Comparison of ENCODE assay signal across 1 cellular context in the genomic region with DNA sequence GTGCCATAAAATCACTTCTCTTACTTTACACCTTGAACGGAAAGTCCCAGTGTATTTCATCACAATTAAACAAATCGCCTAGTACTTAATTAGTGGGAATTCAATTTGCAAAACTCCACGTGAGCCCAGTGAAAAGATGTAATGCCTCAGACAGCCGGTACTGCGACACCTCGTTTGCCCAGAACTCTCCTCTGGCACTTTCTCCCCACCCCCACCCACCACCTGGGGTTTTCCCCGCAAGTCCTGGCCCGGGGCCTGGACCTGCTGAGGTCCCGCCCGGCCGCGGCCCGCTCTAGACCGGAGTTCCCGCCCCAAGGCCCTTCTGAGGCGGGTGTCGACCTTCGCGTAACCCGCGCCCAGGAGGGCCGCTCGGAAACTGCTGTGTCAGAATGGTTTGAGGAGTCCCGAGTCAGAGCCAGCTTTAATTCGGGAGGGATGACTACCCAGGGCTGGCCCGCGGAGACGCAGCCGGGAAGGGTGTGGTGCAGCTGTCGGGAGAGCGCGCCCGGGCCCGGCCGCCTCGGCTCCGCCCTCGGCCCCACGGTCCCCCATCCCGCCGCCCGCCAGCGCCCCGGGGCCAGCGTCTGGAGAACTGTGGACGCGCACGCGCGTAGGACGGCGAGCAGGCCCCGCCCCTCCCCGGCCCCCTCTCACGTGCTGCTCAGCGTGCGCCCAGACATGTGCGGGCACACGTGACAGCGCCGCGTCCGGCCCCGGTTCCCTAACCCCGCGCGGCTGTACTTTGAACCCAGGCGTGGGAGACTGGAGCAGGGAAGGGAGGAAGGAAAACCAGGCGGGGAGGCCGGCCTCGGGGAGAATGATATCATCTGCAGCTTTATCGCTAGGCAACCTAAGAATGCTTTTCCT.
TF ChIP-seq lines count a peak whose summit lies in the region.

No MANE protein-coding gene starts in this region.

TF ChIP-seq in K562, 482 proteins besides CTCF, POLR2A, EP300 and RAD21 (continued from another document and continues in another):
- TF ChIP-seq, protein P1, sequence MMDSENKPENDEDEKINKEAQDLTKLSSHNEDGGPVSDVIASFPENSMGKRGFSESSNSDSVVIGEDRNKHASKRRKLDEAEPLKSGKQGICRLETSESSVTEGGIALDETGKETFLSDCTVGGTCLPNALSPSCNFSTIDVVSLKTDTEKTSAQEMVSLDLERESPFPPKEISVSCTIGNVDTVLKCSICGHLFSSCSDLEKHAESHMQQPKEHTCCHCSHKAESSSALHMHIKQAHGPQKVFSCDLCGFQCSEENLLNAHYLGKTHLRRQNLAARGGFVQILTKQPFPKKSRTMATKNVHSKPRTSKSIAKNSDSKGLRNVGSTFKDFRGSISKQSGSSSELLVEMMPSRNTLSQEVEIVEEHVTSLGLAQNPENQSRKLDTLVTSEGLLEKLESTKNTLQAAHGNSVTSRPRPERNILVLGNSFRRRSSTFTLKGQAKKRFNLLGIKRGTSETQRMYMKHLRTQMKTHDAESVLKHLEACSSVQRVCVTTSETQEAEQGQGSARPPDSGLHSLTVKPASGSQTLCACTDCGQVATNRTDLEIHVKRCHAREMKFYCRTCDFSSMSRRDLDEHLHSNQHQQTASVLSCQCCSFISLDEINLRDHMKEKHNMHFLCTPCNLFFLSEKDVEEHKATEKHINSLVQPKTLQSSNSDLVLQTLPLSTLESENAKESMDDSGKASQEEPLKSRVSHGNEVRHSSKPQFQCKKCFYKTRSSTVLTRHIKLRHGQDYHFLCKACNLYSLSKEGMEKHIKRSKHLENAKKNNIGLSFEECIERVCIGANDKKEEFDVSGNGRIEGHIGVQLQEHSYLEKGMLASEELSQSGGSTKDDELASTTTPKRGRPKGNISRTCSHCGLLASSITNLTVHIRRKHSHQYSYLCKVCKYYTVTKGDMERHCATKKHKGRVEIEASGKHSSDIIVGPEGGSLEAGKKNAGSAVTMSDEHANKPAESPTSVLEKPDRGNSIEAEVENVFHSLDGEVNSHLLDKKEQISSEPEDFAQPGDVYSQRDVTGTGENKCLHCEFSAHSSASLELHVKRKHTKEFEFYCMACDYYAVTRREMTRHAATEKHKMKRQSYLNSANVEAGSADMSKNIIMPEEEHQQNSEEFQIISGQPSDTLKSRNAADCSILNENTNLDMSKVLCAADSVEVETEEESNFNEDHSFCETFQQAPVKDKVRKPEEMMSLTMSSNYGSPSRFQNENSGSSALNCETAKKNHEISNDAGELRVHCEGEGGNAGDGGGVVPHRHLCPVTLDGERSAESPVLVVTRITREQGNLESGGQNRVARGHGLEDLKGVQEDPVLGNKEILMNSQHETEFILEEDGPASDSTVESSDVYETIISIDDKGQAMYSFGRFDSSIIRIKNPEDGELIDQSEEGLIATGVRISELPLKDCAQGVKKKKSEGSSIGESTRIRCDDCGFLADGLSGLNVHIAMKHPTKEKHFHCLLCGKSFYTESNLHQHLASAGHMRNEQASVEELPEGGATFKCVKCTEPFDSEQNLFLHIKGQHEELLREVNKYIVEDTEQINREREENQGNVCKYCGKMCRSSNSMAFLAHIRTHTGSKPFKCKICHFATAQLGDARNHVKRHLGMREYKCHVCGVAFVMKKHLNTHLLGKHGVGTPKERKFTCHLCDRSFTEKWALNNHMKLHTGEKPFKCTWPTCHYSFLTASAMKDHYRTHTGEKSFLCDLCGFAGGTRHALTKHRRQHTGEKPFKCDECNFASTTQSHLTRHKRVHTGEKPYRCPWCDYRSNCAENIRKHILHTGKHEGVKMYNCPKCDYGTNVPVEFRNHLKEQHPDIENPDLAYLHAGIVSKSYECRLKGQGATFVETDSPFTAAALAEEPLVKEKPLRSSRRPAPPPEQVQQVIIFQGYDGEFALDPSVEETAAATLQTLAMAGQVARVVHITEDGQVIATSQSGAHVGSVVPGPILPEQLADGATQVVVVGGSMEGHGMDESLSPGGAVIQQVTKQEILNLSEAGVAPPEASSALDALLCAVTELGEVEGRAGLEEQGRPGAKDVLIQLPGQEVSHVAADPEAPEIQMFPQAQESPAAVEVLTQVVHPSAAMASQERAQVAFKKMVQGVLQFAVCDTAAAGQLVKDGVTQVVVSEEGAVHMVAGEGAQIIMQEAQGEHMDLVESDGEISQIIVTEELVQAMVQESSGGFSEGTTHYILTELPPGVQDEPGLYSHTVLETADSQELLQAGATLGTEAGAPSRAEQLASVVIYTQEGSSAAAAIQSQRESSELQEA (IDR thresholded peaks at IDR 0.05; ENCODE audit: low read depth), result no peak
- TF ChIP-seq SMAD4 (CRISPR knock-in tag; conservative IDR thresholded peaks at IDR 0.05) (peak; percentile 43; the same call in 1 of the 2 replicates), KAT2B (IDR thresholded peaks at IDR 0.05; ENCODE audit: low read depth, low read length) (no peak), KLF16 (IDR thresholded peaks at IDR 0.05) (no peak), MAFK (IDR thresholded peaks at IDR 0.05; ENCODE audit: low read length) (peak; percentile 56; the same call in 1 of the 2 replicates), ZNF316 (IDR thresholded peaks at IDR 0.05) (peak; percentile 92), TEAD4 (IDR thresholded peaks at IDR 0.05; ENCODE audit: low read length) (peak; percentile 10; the same call in 1 of the 2 replicates), TEAD4 (CRISPR knock-in tag; IDR thresholded peaks at IDR 0.05; ENCODE audit: borderline replicate concordance) (peak; percentile 86; the same call in 1 of the 2 replicates), MAFG (tag; conservative IDR thresholded peaks at IDR 0.05) (peak; percentile 72), SMARCE1 (IDR thresholded peaks at IDR 0.05) (peak; percentile 31; the same call in 1 of the 2 replicates), RFX1 (IDR thresholded peaks at IDR 0.05) (peak; percentile 83), GABPA (tag; conservative IDR thresholded peaks at IDR 0.05; ENCODE audit: low read depth) (no peak), ZNF589 (CRISPR knock-in tag; IDR thresholded peaks at IDR 0.05; ENCODE audit: low read depth) (no peak), ZNF431 (CRISPR knock-in tag; IDR thresholded peaks at IDR 0.05) (peak; percentile 57; the same call in 1 of the 2 replicates), ZNF561 (CRISPR knock-in tag; conservative IDR thresholded peaks at IDR 0.05) (no peak), CHD4 (IDR thresholded peaks at IDR 0.05; ENCODE audit: insufficient read depth, insufficient replicate concordance, low read depth, low read length, poor library complexity, severe bottlenecking) (no peak)
- TF ChIP-seq, protein P2, sequence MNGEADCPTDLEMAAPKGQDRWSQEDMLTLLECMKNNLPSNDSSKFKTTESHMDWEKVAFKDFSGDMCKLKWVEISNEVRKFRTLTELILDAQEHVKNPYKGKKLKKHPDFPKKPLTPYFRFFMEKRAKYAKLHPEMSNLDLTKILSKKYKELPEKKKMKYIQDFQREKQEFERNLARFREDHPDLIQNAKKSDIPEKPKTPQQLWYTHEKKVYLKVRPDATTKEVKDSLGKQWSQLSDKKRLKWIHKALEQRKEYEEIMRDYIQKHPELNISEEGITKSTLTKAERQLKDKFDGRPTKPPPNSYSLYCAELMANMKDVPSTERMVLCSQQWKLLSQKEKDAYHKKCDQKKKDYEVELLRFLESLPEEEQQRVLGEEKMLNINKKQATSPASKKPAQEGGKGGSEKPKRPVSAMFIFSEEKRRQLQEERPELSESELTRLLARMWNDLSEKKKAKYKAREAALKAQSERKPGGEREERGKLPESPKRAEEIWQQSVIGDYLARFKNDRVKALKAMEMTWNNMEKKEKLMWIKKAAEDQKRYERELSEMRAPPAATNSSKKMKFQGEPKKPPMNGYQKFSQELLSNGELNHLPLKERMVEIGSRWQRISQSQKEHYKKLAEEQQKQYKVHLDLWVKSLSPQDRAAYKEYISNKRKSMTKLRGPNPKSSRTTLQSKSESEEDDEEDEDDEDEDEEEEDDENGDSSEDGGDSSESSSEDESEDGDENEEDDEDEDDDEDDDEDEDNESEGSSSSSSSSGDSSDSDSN (IDR thresholded peaks at IDR 0.05; ENCODE audit: borderline replicate concordance in 1 of 2, low read depth in 2 of 2, low read length in 2 of 2), result peak; percentile 53 to 80; a peak in 1 of 4 replicates
- TF ChIP-seq, protein P3, sequence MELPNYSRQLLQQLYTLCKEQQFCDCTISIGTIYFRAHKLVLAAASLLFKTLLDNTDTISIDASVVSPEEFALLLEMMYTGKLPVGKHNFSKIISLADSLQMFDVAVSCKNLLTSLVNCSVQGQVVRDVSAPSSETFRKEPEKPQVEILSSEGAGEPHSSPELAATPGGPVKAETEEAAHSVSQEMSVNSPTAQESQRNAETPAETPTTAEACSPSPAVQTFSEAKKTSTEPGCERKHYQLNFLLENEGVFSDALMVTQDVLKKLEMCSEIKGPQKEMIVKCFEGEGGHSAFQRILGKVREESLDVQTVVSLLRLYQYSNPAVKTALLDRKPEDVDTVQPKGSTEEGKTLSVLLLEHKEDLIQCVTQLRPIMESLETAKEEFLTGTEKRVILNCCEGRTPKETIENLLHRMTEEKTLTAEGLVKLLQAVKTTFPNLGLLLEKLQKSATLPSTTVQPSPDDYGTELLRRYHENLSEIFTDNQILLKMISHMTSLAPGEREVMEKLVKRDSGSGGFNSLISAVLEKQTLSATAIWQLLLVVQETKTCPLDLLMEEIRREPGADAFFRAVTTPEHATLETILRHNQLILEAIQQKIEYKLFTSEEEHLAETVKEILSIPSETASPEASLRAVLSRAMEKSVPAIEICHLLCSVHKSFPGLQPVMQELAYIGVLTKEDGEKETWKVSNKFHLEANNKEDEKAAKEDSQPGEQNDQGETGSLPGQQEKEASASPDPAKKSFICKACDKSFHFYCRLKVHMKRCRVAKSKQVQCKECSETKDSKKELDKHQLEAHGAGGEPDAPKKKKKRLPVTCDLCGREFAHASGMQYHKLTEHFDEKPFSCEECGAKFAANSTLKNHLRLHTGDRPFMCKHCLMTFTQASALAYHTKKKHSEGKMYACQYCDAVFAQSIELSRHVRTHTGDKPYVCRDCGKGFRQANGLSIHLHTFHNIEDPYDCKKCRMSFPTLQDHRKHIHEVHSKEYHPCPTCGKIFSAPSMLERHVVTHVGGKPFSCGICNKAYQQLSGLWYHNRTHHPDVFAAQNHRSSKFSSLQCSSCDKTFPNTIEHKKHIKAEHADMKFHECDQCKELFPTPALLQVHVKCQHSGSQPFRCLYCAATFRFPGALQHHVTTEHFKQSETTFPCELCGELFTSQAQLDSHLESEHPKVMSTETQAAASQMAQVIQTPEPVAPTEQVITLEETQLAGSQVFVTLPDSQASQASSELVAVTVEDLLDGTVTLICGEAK (IDR thresholded peaks at IDR 0.05), result peak; percentile 54; the same call in 1 of the 2 replicates
- TF ChIP-seq, protein P3 (CRISPR knock-in tag; IDR thresholded peaks at IDR 0.05), result 0 out of 2 replicates have a peak, but pooled peaks have one; percentile 49
- TF ChIP-seq, protein P4, sequence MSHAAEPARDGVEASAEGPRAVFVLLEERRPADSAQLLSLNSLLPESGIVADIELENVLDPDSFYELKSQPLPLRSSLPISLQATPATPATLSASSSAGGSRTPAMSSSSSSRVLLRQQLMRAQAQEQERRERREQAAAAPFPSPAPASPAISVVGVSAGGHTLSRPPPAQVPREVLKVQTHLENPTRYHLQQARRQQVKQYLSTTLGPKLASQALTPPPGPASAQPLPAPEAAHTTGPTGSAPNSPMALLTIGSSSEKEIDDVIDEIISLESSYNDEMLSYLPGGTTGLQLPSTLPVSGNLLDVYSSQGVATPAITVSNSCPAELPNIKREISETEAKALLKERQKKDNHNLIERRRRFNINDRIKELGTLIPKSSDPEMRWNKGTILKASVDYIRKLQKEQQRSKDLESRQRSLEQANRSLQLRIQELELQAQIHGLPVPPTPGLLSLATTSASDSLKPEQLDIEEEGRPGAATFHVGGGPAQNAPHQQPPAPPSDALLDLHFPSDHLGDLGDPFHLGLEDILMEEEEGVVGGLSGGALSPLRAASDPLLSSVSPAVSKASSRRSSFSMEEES (CRISPR knock-in tag; IDR thresholded peaks at IDR 0.05), result peak; percentile 72
- TF ChIP-seq, protein P5, sequence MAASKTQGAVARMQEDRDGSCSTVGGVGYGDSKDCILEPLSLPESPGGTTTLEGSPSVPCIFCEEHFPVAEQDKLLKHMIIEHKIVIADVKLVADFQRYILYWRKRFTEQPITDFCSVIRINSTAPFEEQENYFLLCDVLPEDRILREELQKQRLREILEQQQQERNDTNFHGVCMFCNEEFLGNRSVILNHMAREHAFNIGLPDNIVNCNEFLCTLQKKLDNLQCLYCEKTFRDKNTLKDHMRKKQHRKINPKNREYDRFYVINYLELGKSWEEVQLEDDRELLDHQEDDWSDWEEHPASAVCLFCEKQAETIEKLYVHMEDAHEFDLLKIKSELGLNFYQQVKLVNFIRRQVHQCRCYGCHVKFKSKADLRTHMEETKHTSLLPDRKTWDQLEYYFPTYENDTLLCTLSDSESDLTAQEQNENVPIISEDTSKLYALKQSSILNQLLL (CRISPR knock-in tag; IDR thresholded peaks at IDR 0.05; ENCODE audit: borderline replicate concordance), result no peak
- TF ChIP-seq, protein P6, sequence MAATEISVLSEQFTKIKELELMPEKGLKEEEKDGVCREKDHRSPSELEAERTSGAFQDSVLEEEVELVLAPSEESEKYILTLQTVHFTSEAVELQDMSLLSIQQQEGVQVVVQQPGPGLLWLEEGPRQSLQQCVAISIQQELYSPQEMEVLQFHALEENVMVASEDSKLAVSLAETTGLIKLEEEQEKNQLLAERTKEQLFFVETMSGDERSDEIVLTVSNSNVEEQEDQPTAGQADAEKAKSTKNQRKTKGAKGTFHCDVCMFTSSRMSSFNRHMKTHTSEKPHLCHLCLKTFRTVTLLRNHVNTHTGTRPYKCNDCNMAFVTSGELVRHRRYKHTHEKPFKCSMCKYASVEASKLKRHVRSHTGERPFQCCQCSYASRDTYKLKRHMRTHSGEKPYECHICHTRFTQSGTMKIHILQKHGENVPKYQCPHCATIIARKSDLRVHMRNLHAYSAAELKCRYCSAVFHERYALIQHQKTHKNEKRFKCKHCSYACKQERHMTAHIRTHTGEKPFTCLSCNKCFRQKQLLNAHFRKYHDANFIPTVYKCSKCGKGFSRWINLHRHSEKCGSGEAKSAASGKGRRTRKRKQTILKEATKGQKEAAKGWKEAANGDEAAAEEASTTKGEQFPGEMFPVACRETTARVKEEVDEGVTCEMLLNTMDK (IDR thresholded peaks at IDR 0.05; ENCODE audit: borderline replicate concordance, insufficient read depth, low read depth, low read length, poor library complexity, severe bottlenecking), result no peak
